ENCODE assay signal across 1 cellular context in genomic region chr14:32602699-32603098, GRCh38.
TF ChIP-seq lines count a peak whose summit lies in the region.

No MANE protein-coding gene starts in this region.

TF ChIP-seq in HepG2, 621 proteins besides CTCF, POLR2A, EP300 and RAD21 (continued from another document):
- TF ChIP-seq, protein P1, sequence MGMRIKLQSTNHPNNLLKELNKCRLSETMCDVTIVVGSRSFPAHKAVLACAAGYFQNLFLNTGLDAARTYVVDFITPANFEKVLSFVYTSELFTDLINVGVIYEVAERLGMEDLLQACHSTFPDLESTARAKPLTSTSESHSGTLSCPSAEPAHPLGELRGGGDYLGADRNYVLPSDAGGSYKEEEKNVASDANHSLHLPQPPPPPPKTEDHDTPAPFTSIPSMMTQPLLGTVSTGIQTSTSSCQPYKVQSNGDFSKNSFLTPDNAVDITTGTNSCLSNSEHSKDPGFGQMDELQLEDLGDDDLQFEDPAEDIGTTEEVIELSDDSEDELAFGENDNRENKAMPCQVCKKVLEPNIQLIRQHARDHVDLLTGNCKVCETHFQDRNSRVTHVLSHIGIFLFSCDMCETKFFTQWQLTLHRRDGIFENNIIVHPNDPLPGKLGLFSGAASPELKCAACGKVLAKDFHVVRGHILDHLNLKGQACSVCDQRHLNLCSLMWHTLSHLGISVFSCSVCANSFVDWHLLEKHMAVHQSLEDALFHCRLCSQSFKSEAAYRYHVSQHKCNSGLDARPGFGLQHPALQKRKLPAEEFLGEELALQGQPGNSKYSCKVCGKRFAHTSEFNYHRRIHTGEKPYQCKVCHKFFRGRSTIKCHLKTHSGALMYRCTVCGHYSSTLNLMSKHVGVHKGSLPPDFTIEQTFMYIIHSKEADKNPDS (CRISPR knock-in tag; IDR thresholded peaks at IDR 0.05), result no peak
- no peak for TF ChIP-seq ZNF354B (CRISPR knock-in tag; IDR thresholded peaks at IDR 0.05)
- TF ChIP-seq ZFP36L2 (CRISPR knock-in tag; IDR thresholded peaks at IDR 0.05), result no peak
- no peak for TF ChIP-seq ZNF503 (CRISPR knock-in tag; IDR thresholded peaks at IDR 0.05)
- TF ChIP-seq SKI (IDR thresholded peaks at IDR 0.05; ENCODE audit: partially characterized antibody), result no peak
- no peak for TF ChIP-seq IRX3 (CRISPR knock-in tag; IDR thresholded peaks at IDR 0.05; ENCODE audit: borderline replicate concordance, low read depth)
- TF ChIP-seq MED8 (CRISPR knock-in tag; IDR thresholded peaks at IDR 0.05; ENCODE audit: insufficient replicate concordance), result no peak
- TF ChIP-seq ZBTB3 (CRISPR knock-in tag; IDR thresholded peaks at IDR 0.05; ENCODE audit: borderline replicate concordance, low read depth), result no peak
- TF ChIP-seq CBX5 (CRISPR knock-in tag; IDR thresholded peaks at IDR 0.05; ENCODE audit: borderline replicate concordance), result no peak
